ENCODE assay signal across 16 cellular contexts in the genomic region with DNA sequence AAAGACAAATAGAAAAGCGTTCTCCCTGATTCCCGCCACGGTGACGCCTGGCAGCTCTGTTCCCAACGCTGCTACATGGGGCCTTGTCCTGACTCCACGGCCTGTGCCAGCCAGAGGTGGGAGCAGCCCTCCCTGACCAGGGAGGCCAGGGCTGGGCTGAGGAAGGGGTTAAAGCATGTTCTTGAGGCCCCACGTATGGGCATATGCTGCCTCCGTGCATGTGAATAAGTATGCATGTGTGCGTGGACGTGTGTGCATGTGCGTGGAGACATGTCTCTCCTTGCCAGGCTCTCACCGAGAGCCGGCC. TPM values are rescaled to one million over a fixed set of nuclear protein-coding genes. Genes with fewer than 3 reads are reported as not detected.
DNase-seq lines count a peak whose midpoint lies in the region; FAIRE-seq and TF ChIP-seq lines count a peak whose summit lies in the region.
"Had no signal": no experiment of that assay in that cellular context is flagged by ENCODE, and none has a peak within 500 bp of the region (broad histone marks: within the 10 kb centered on the region; RNA-seq: fewer than 3 reads in every experiment).

No MANE protein-coding gene starts in this region.

- no peak overlapping the region for H3K18ac ChIP-seq in neuronal stem cell (ENCODE audit: low read length)

- H3K4me3 ChIP-seq in coronary artery (no peak overlapping the region), neuronal stem cell (ENCODE audit: low read length in 2 of 2) (no peak overlapping the region), transverse colon (no peak overlapping the region)
- H3K4me3 ChIP-seq: cardiac muscle cell had no signal

- H4K8ac ChIP-seq in neuronal stem cell (ENCODE audit: low read depth, low read length), result no peak overlapping the region

- no peak overlapping the region for H2BK15ac ChIP-seq in neuronal stem cell (ENCODE audit: low read length)

- H3K9ac ChIP-seq in neuronal stem cell (ENCODE audit: low read depth, low read length, poor library complexity), result no peak overlapping the region

- H3K27ac ChIP-seq in coronary artery, result peak overlapping the region; percentile 22 to 85
- H3K27ac ChIP-seq in neuronal stem cell (replicated peaks; ENCODE audit: low read length), result no peak overlapping the region
- H3K27ac ChIP-seq in transverse colon, result peak overlapping the region; percentile 45 to 83 (median 80)
- H3K27ac ChIP-seq: cardiac muscle cell had no signal

- no peak overlapping the region for H2AK5ac ChIP-seq in neuronal stem cell (ENCODE audit: low read depth, low read length)

- peak; percentile 50 for DNase-seq in activated CD8-positive, alpha-beta memory T cell treated with anti-CD3 and anti-CD28 coated beads, Interleukin-2, amount 50 U/mL, for 48 hours
- no peak for DNase-seq in activated CD8-positive, alpha-beta memory T cell treated with anti-CD3 and anti-CD28 coated beads for 24 hours
- peak; percentile 70 for DNase-seq in coronary artery (ENCODE audit: low spot score)
- DNase-seq in neuronal stem cell (ENCODE audit: low spot score), result no peak
- no peak for DNase-seq in transverse colon
- DNase-seq in GOT3 (lab: John Stamatoyannopoulos, UW), result no peak
- DNase-seq in HTR-8/SVneo (ENCODE audit: insufficient read length, low spot score), result no peak
- DNase-seq in DMS 273 treated with DMSO at 0.1 percent for 48 hours (lab: John Stamatoyannopoulos, UW), result no peak
- DNase-seq: 8988T; activated naive CD4-positive, alpha-beta T cell; KBM-7; mammary epithelial cell; NCI-H1417 treated with DMSO at 0.1 percent for 48 hours; NCI-H446; small intestine had no signal

- WGBS in neuronal stem cell (ENCODE audit: extremely low coverage in 2 of 2, insufficient read length in 2 of 2, insufficient replicate concordance in 1 of 2), 2 donors, result no CpG with 5 or more reads among the region's 13 CpGs
- 78% methylated on average over 13 of the region's 13 CpGs; no CpG with 5 or more reads in 1 of the 2 donors for WGBS in transverse colon (ENCODE audit: low coverage in 1 of 2), 2 donors

- TF ChIP-seq CTCF in coronary artery (IDR thresholded peaks at IDR 0.05) (no peak), transverse colon (IDR thresholded peaks at IDR 0.05) (no peak)

- TF ChIP-seq EP300 in transverse colon (IDR thresholded peaks at IDR 0.05; ENCODE audit: low read depth), result no peak

- H3K23ac ChIP-seq in neuronal stem cell (ENCODE audit: low read depth, low read length, poor library complexity), result no peak overlapping the region

- H3K36me3 ChIP-seq in neuronal stem cell (replicated peaks in 1 of 2; ENCODE audit: control insufficient read depth in 2 of 2, insufficient read depth in 2 of 2, low read length in 2 of 2) (no peaks in the 10 kb centered on the region), transverse colon (no peaks in the 10 kb centered on the region)
- H3K36me3 ChIP-seq: cardiac muscle cell had no signal

- no peak overlapping the region for H2BK5ac ChIP-seq in neuronal stem cell (ENCODE audit: low read length)

- no peak overlapping the region for H3K4me2 ChIP-seq in neuronal stem cell (ENCODE audit: insufficient read depth, low read length, poor library complexity, severe bottlenecking)

- no peak overlapping the region for H2BK120ac ChIP-seq in neuronal stem cell (ENCODE audit: low read depth, low read length)

- H3K79me1 ChIP-seq in neuronal stem cell (ENCODE audit: low read depth, low read length), result no peaks in the 10 kb centered on the region

- FAIRE-seq in HTR-8/SVneo (lab: Jason Lieb, UNC), result no peak
- FAIRE-seq: small intestine had no signal

- in situ Hi-C loops in transverse colon (cut with MboI; ENCODE audit: low pct_ligation_motif_present in 1 of 4, low pct_unique_long_range_greater_than_20kb in 1 of 4, low sequenced_read_pairs in 3 of 4), result no loop called here

- H4K91ac ChIP-seq in neuronal stem cell (ENCODE audit: low read depth, low read length, poor library complexity), result no peak overlapping the region

- no peak overlapping the region for H2AFZ ChIP-seq in neuronal stem cell (ENCODE audit: low read length)

- H3K9me3 ChIP-seq in neuronal stem cell (replicated peaks in 1 of 2; ENCODE audit: control insufficient read depth in 2 of 2, insufficient read depth in 1 of 2, low read depth in 1 of 2, low read length in 2 of 2) (peaks cover 0 to 2% of the 10 kb centered on the region in 2 donors), transverse colon (no peaks in the 10 kb centered on the region)

- no peak overlapping the region for H3K4ac ChIP-seq in neuronal stem cell (ENCODE audit: low read length)

- peak overlapping the region; percentile 4 for H2BK12ac ChIP-seq in neuronal stem cell (ENCODE audit: low read length)

- H3K4me1 ChIP-seq in neuronal stem cell (ENCODE audit: control insufficient read depth in 2 of 2, insufficient read depth in 1 of 2, low read depth in 1 of 2, low read length in 2 of 2) (peaks cover 2 to 7% of the 10 kb centered on the region in 2 donors), transverse colon (peaks cover 4 to 34% (median 11%) of the 10 kb centered on the region in 4 donors)

- H3K27me3 ChIP-seq in neuronal stem cell (ENCODE audit: control insufficient read depth in 3 of 3, insufficient read depth in 3 of 3, low read depth in 1 of 3, low read length in 3 of 3) (peaks cover 7 to 97% (median 30%) of the 10 kb centered on the region in 3 experiments), transverse colon (peaks cover 7% of the 10 kb centered on the region)

- no peak overlapping the region for H3K14ac ChIP-seq in neuronal stem cell (ENCODE audit: low read length)

- intact Hi-C loops in transverse colon (cut with DNase I; ENCODE audit: low total_unique reads), result no loop called here

- TF ChIP-seq POLR2A in transverse colon (IDR thresholded peaks at IDR 0.05), result no peak

RNA-seq across cellular contexts. Expression of gene SNED1, which starts 1.6 kb away (rescaled TPM):
- polyA plus RNA-seq in neuronal stem cell (2013, experiment 1 of 2), result 0.14 TPM
- polyA plus RNA-seq in neuronal stem cell (2013, experiment 2 of 2), result 0.04 TPM
- 10 to 100 TPM in 3 of 4 donors, 1 to 10 TPM in 1; 8.2 to 65.5 (median 30.0) TPM for total RNA-seq in transverse colon

Comparison
In these comparisons a context has a peak if more than half of its experiments do, and no peak if none do; other contexts are left out.
1. DNase-seq: peak in activated CD8-positive, alpha-beta memory T cell treated with anti-CD3 and anti-CD28 coated beads, Interleukin-2, amount 50 U/mL, for 48 hours (single experiment) and coronary artery (single experiment); none in activated CD8-positive, alpha-beta memory T cell treated with anti-CD3 and anti-CD28 coated beads for 24 hours (single experiment), neuronal stem cell (single experiment), transverse colon (single experiment), GOT3 (single experiment), HTR-8/SVneo (single experiment) and DMS 273 treated with DMSO at 0.1 percent for 48 hours (single experiment).